In the genomic region with DNA sequence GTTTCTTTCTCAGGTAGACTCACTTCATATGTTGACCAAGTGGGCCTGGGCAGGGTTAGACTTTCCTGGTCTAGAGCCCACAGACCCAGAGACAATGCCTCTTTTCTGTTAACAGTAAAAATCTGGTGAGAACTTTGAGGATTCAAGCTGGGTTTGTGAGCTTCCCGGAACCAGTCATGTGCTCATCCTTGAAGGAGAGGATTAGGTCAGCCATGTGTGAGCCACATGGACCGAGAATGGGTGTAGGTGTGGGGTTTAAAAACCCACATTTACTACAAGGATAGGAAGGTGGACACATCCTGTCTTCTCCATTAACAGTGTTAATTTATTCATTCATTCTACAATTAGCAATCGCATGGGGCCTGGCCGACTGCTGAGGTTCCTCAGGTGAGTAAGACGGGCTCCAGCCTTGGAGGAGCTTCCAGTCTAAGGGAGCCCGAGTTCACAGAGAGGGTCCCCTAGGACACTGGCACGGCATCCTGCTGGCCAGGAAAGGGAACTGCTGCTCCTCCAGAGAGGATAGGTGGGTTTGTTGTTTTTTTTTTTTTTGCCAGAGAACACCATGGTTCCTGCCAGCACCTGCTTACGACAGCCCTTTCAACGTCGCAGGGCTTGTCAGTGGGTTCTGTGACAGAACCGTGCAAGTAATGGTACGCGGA, we compare ENCODE assay signal across 9 cellular contexts.
DNase-seq lines count a peak whose midpoint lies in the region; ATAC-seq and TF ChIP-seq lines count a peak whose summit lies in the region.
"Had no signal": no experiment of that assay in that cellular context is flagged by ENCODE, and none has a peak within 500 bp of the region (broad histone marks: within the 10 kb centered on the region; RNA-seq: fewer than 3 reads in every experiment).

No MANE protein-coding gene starts in this region.

- TF ChIP-seq POLR2A in breast epithelium (IDR thresholded peaks at IDR 0.05): no peak
- TF ChIP-seq POLR2A in right lobe of liver (IDR thresholded peaks at IDR 0.05): no peak

- peak in 1 of 4 donors; percentile 9 for ATAC-seq in right lobe of liver
- no peak for ATAC-seq in upper lobe of right lung
- no peak for ATAC-seq in GM19452 (IDR thresholded peaks at IDR 0.05; ENCODE audit: unreplicated experiment)
- no peak for ATAC-seq in GM21528 (IDR thresholded peaks at IDR 0.05; ENCODE audit: low FRiP score, unreplicated experiment)

- no TSS peak for BruUV-seq in MCF 10A (replicated peaks; lab: Mats Ljungman, UMichigan)

- WGBS in right lobe of liver (ENCODE audit: insufficient coverage, low coverage, low lambda C conversion rate, missing lambda C conversion rate): 52% methylated on average over 8 of the region's 13 CpGs

- no peaks in the 10 kb centered on the region for H3K27me3 Mint-ChIP-seq in MCF 10A (ENCODE audit: insufficient read depth, unreplicated experiment)

- H3K27me3 ChIP-seq in breast epithelium (no peaks in the 10 kb centered on the region), right lobe of liver (no peaks in the 10 kb centered on the region), upper lobe of right lung (no peaks in the 10 kb centered on the region)

- intact Hi-C loops in breast epithelium (cut with DNase I; ENCODE audit: low total_unique reads): no loop called here
- intact Hi-C loops in MCF 10A (cut with micrococcal nuclease): no loop called here
- intact Hi-C loops in right lobe of liver (cut with DNase I): loop anchor here in 1 of 2 donors (10.0 kb wide), 1 partner anchor 81 kb away; no protein-coding TSS in a partner anchor
- intact Hi-C loops in upper lobe of right lung (cut with DNase I): no loop called here

- H3K4me3 ChIP-seq in breast epithelium (peak overlapping the region in 2 of 3 donors; percentile 47 to 68), cardiac fibroblast (replicated peaks in 1 of 2; ENCODE audit: low read depth in 2 of 2, low read length in 2 of 2) (peak overlapping the region; percentile 47 to 58), right lobe of liver (peak overlapping the region in 2 of 3 donors; percentile 52 to 58), upper lobe of right lung (peak overlapping the region; percentile 59)

- H3K9me3 Mint-ChIP-seq in MCF 10A (ENCODE audit: unreplicated experiment): no peaks in the 10 kb centered on the region

- peaks cover 22% of the 10 kb centered on the region for H3K4me1 Mint-ChIP-seq in MCF 10A (ENCODE audit: insufficient read depth, unreplicated experiment)

- no peaks in the 10 kb centered on the region for H3K4me1 ChIP-seq in breast epithelium
- no peaks in the 10 kb centered on the region for H3K4me1 ChIP-seq in right lobe of liver
- no peaks in the 10 kb centered on the region for H3K4me1 ChIP-seq in upper lobe of right lung

- H3K9me3 ChIP-seq in breast epithelium (no peaks in the 10 kb centered on the region), right lobe of liver (no peaks in the 10 kb centered on the region), upper lobe of right lung (no peaks in the 10 kb centered on the region)

- no peak overlapping the region for H3K27ac ChIP-seq in breast epithelium
- H3K27ac ChIP-seq in right lobe of liver: no peak overlapping the region
- H3K27ac ChIP-seq in upper lobe of right lung: no peak overlapping the region

- CTCF ChIA-PET in MCF 10A (lab: Yijun Ruan, JAX): interaction anchor here (0.6 to 2.5 kb wide), 9 partner anchors 9 to 620 kb away, joined by 3 to 13 read pairs (median 4); no protein-coding TSS in a partner anchor

- no peak overlapping the region for H3K27ac Mint-ChIP-seq in MCF 10A (ENCODE audit: low read depth, unreplicated experiment)

- POLR2A ChIA-PET in MCF 10A (lab: Yijun Ruan, JAX): no interaction called here

- no peaks in the 10 kb centered on the region for H3K36me3 Mint-ChIP-seq in MCF 10A (ENCODE audit: insufficient read depth, unreplicated experiment)

- no peak for DNase-seq in breast epithelium (ENCODE audit: low spot score in 2 of 2)
- DNase-seq in MCF 10A (ENCODE audit: unreplicated experiment): no peak
- no peak for DNase-seq in cardiac fibroblast (ENCODE audit: low read depth in 2 of 2)
- no peak for DNase-seq in right lobe of liver
- no peak for DNase-seq in upper lobe of right lung
- no peak for DNase-seq in HuH-7.5 (ENCODE audit: low spot score)
- DNase-seq: activated gamma-delta T cell treated with Interleukin-2 at 50 U/mL for 16 hours had no signal

- TF ChIP-seq CTCF in breast epithelium (IDR thresholded peaks at IDR 0.05) (no peak), MCF 10A (IDR thresholded peaks at IDR 0.05; ENCODE audit: unreplicated experiment) (no peak), cardiac fibroblast (IDR thresholded peaks at IDR 0.05; ENCODE audit: low read depth, low read length) (peak; percentile 34), right lobe of liver (IDR thresholded peaks at IDR 0.05) (no peak), upper lobe of right lung (IDR thresholded peaks at IDR 0.05) (peak; percentile 19)

- no peaks in the 10 kb centered on the region for H3K36me3 ChIP-seq in breast epithelium
- no peaks in the 10 kb centered on the region for H3K36me3 ChIP-seq in right lobe of liver
- no peaks in the 10 kb centered on the region for H3K36me3 ChIP-seq in upper lobe of right lung

- H3K4me3 Mint-ChIP-seq in MCF 10A (ENCODE audit: unreplicated experiment): no peak overlapping the region

Comparison
In these comparisons a context has a peak if more than half of its experiments do, and no peak if none do; other contexts are left out.
1. CTCF ChIP-seq: peak in cardiac fibroblast (single experiment) and upper lobe of right lung (single experiment); none in breast epithelium (0 of 3), MCF 10A (single experiment) and right lobe of liver (0 of 4).
2. Peak in every context shown above with its lines, with median percentiles within 50 percentile points of each other: H3K4me3 ChIP-seq.